Comparison of ENCODE assay signal across 33 cellular contexts in genomic region chr2:68415521-68415920, GRCh38. TPM values are rescaled to one million over a fixed set of nuclear protein-coding genes. Genes with fewer than 3 reads are reported as not detected.
"Had no signal": no experiment of that assay in that cellular context is flagged by ENCODE, and none has a peak within 500 bp of the region (broad histone marks: within the 10 kb centered on the region; RNA-seq: fewer than 3 reads in every experiment).

No MANE protein-coding gene starts in this region.

- DNase-seq: activated B cell treated with CpG ODN at 0.5 μM for 24 hours; activated CD4-positive, alpha-beta memory T cell treated with anti-CD3 and anti-CD28 coated beads for 36 hours; activated CD4-positive, alpha-beta T cell treated with anti-CD3 and anti-CD28 coated beads for 4 hours; activated CD4-positive, alpha-beta T cell treated with anti-CD3 and anti-CD28 coated beads, Interleukin-2, amount 50 U/mL, for 1 hour; activated CD4-positive, CD25-positive, alpha-beta regulatory T cell treated with anti-CD3 and anti-CD28 coated beads, Interleukin-2, amount 50 U/mL, for 72 hours; activated CD8-positive, alpha-beta memory T cell treated with anti-CD3 and anti-CD28 coated beads, Interleukin-2, amount 50 U/mL, for 4 hours; activated gamma-delta T cell treated with Interleukin-2 at 50 U/mL for 16 hours; activated naive CD4-positive, alpha-beta T cell treated with anti-CD3 and anti-CD28 coated beads for 36 hours; activated T-cell treated with anti-CD3 and anti-CD28 coated beads for 4 hours; activated T-cell treated with anti-CD3 and anti-CD28 coated beads, Interleukin-2, amount 50 U/mL, for 4 hours; adrenal gland; body of pancreas; central memory CD4-positive, alpha-beta T cell; NCI-H1417 treated with DMSO at 0.1 percent for 48 hours; NCI-H187 treated with DMSO at 0.1 percent for 48 hours; NCI-H524 treated with DMSO at 0.1 percent for 48 hours; PC-3; Peyer's patch; RPMI8226; SHP77 treated with DMSO at 0.1 percent for 48 hours; T-cell; T-helper 2 cell; T-helper 9 cell had no signal

- H3K9me3 Mint-ChIP-seq: activated B cell treated with CpG ODN at 0.5 μM for 24 hours; activated CD4-positive, alpha-beta memory T cell treated with anti-CD3 and anti-CD28 coated beads for 36 hours; activated naive CD4-positive, alpha-beta T cell treated with anti-CD3 and anti-CD28 coated beads for 36 hours; activated naive CD4-positive, alpha-beta T cell treated with anti-CD3 and anti-CD28 coated beads, Interleukin-2, amount 50 U/mL, for 72 hours; activated T-cell treated with anti-CD3 and anti-CD28 coated beads, Interleukin-2, amount 50 U/mL, for 4 hours; activated T-helper 1 cell treated with anti-CD3 and anti-CD28 coated beads, Interleukin-12 subunit alpha, Interleukin-12 subunit beta, Interleukin-2, Interleukin-4 antibody, amounts not matched to agents 30 ng/mL and 10 ng/mL and 1 ng/mL, durations not matched to agents 14 hours and 24 hours and 36 hours; T-cell had no signal

- H3K4me3 Mint-ChIP-seq: activated B cell treated with CpG ODN at 0.5 μM for 24 hours; activated CD4-positive, alpha-beta memory T cell treated with anti-CD3 and anti-CD28 coated beads for 36 hours; activated naive CD4-positive, alpha-beta T cell treated with anti-CD3 and anti-CD28 coated beads for 36 hours; activated T-cell treated with anti-CD3 and anti-CD28 coated beads, Interleukin-2, amount 50 U/mL, for 4 hours; activated T-helper 1 cell treated with anti-CD3 and anti-CD28 coated beads, Interleukin-12 subunit alpha, Interleukin-12 subunit beta, Interleukin-2, Interleukin-4 antibody, amounts not matched to agents 30 ng/mL and 10 ng/mL and 1 ng/mL, durations not matched to agents 14 hours and 24 hours and 36 hours; T-cell had no signal

- H3K27me3 ChIP-seq: adrenal gland, body of pancreas, Peyer's patch, SJSA1 had no signal

- H3K4me1 ChIP-seq: adrenal gland, body of pancreas, SJSA1 had no signal

- H3K9me3 ChIP-seq: adrenal gland, body of pancreas, Peyer's patch, SJSA1 had no signal

- H3K36me3 ChIP-seq: adrenal gland, Peyer's patch, SJSA1 had no signal

- H3K27me3 Mint-ChIP-seq: activated B cell treated with CpG ODN at 0.5 μM for 24 hours had no signal

- H3K27ac ChIP-seq: adrenal gland, body of pancreas, KMS-11, Peyer's patch, SJSA1, VCaP had no signal

- ATAC-seq: activated naive CD4-positive, alpha-beta T cell treated with anti-CD3 and anti-CD28 coated beads, Interleukin-2, amount 50 U/mL, for 72 hours; activated T-cell treated with anti-CD3 and anti-CD28 coated beads, Interleukin-2, amount 50 U/mL, for 4 hours; body of pancreas; PC-3; SK-N-SH treated with all-trans-retinoic acid at 6 μM for 48 hours; T-cell had no signal

- H3K4me3 ChIP-seq: adrenal gland, body of pancreas, Peyer's patch, SJSA1 had no signal

- H3K27ac Mint-ChIP-seq: activated B cell treated with CpG ODN at 0.5 μM for 24 hours; activated CD4-positive, alpha-beta memory T cell treated with anti-CD3 and anti-CD28 coated beads for 36 hours; activated naive CD4-positive, alpha-beta T cell treated with anti-CD3 and anti-CD28 coated beads for 36 hours; activated naive CD4-positive, alpha-beta T cell treated with anti-CD3 and anti-CD28 coated beads, Interleukin-2, amount 50 U/mL, for 72 hours; activated T-helper 1 cell treated with anti-CD3 and anti-CD28 coated beads, Interleukin-12 subunit alpha, Interleukin-12 subunit beta, Interleukin-2, Interleukin-4 antibody, amounts not matched to agents 30 ng/mL and 10 ng/mL and 1 ng/mL, durations not matched to agents 14 hours and 24 hours and 36 hours; T-cell had no signal

- H3K36me3 Mint-ChIP-seq: activated CD4-positive, alpha-beta memory T cell treated with anti-CD3 and anti-CD28 coated beads for 36 hours; activated naive CD4-positive, alpha-beta T cell treated with anti-CD3 and anti-CD28 coated beads, Interleukin-2, amount 50 U/mL, for 72 hours; T-cell had no signal

RNA-seq across cellular contexts. Expression of gene PLEK, which starts 50.4 kb away (rescaled TPM):
- total RNA-seq: astrocyte, bronchial epithelial cell, MCF 10A, NCI-H460, PC-3, SJSA1 had no signal
